Comparison of ENCODE assay signal across 21 cellular contexts in the genomic region with DNA sequence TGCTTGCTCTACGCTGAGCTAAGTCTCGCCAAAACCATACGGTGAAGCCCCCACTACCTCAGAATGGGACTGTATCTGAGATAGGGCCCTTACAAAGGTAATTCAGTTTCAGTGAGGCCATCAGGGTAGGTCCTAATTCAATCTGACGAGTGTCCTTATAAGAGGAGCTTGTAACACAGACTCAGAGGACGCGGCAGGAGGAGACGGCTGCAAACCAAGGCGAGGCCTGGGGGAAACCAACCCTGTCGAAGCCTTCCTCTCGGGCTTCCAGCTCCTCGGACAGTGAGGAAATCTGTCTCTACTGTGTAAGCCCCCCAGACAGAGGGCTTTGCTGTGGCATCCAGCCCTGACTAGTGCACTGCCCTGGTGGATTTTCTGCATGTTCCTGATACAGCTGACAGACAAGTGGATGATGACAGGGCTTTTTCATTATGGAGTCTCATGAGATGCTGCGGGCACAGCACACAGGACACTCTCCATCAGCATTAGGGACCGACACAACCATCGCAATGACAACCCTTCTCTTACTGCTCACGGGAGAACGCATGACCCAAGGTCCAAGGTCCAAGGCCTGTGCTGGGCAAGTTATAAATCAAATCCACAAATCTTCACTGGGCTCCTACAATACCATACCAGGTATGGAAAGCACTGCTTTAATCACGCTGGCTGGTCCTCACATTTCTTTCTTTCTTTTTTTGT. TPM values are rescaled to one million over a fixed set of nuclear protein-coding genes. Genes with fewer than 3 reads are reported as not detected.
DNase-seq lines count a peak whose midpoint lies in the region; ATAC-seq, FAIRE-seq and TF ChIP-seq lines count a peak whose summit lies in the region.
"Had no signal": no experiment of that assay in that cellular context is flagged by ENCODE, and none has a peak within 500 bp of the region (broad histone marks: within the 10 kb centered on the region; RNA-seq: fewer than 3 reads in every experiment).

No MANE protein-coding gene starts in this region.

- intact Hi-C loops in HepG2 (cut with micrococcal nuclease; ENCODE audit: unreplicated experiment), result no loop called here
- intact Hi-C loops in spleen (cut with DNase I; ENCODE audit: low total_unique reads), result no loop called here
- intact Hi-C loops in naive thymus-derived CD4-positive, alpha-beta T cell (cut with micrococcal nuclease), result no loop called here

- H3K9ac ChIP-seq in HepG2 (ENCODE audit: insufficient read depth, low read depth, low read length), result no peak overlapping the region

- TF ChIP-seq POLR2A in HepG2 (IDR thresholded peaks at IDR 0.05; ENCODE audit: insufficient read depth in 1 of 2, low read depth in 2 of 2, low read length in 2 of 2), result no peak
- no peak for TF ChIP-seq POLR2A in spleen (IDR thresholded peaks at IDR 0.05)

- TF ChIP-seq CTCF in HepG2 (CRISPR knock-in tag; IDR thresholded peaks at IDR 0.05) (no peak), spleen (IDR thresholded peaks at IDR 0.05 in 8 of 11, conservative IDR thresholded peaks at IDR 0.05 in 3 of 11) (no peak)

- H3K4me3 Mint-ChIP-seq in activated T-cell treated with anti-CD3 and anti-CD28 coated beads, Interleukin-2, amount 50 U/mL, for 24 hours, result no peak overlapping the region
- no peak overlapping the region for H3K4me3 Mint-ChIP-seq in naive thymus-derived CD4-positive, alpha-beta T cell
- H3K4me3 Mint-ChIP-seq: CD8-positive, alpha-beta T cell; HFFc6 had no signal

- peaks cover 3% of the 10 kb centered on the region for H3K9me3 Mint-ChIP-seq in activated T-cell treated with anti-CD3 and anti-CD28 coated beads, Interleukin-2, amount 50 U/mL, for 24 hours
- peaks cover 0 to 13% (median 2%) of the 10 kb centered on the region in 11 donors for H3K9me3 Mint-ChIP-seq in naive thymus-derived CD4-positive, alpha-beta T cell
- H3K9me3 Mint-ChIP-seq: CD8-positive, alpha-beta T cell had no signal

- BruUV-seq in HepG2 (replicated peaks; lab: Mats Ljungman, UMichigan), result no TSS peak

- peaks cover 27% of the 10 kb centered on the region for H3K27me3 Mint-ChIP-seq in activated T-cell treated with anti-CD3 and anti-CD28 coated beads, Interleukin-2, amount 50 U/mL, for 24 hours
- H3K27me3 Mint-ChIP-seq in naive thymus-derived CD4-positive, alpha-beta T cell, result peaks cover 7 to 20% (median 9%) of the 10 kb centered on the region in 5 donors

- peaks cover 53% of the 10 kb centered on the region for H3K4me1 ChIP-seq in HepG2 (ENCODE audit: insufficient read depth, low read length)
- peaks cover 7 to 60% (median 33%) of the 10 kb centered on the region in 6 donors for H3K4me1 ChIP-seq in spleen
- H3K4me1 ChIP-seq in naive thymus-derived CD4-positive, alpha-beta T cell (ENCODE audit: control insufficient read depth in 2 of 2, insufficient read depth in 2 of 2, low read length in 2 of 2), result no peaks in the 10 kb centered on the region
- H3K4me1 ChIP-seq: BE2C had no signal

- no peaks in the 10 kb centered on the region for H4K20me1 ChIP-seq in HepG2 (ENCODE audit: insufficient read depth, low read length)

- POLR2A ChIA-PET in HepG2 (lab: Yijun Ruan, JAX), result no interaction called here
- POLR2A ChIA-PET in naive thymus-derived CD4-positive, alpha-beta T cell (lab: Charles Lee), result interaction anchor here (0.6 kb wide), 2 partner anchors 14 to 60 kb away, joined by 3 to 6 read pairs; no protein-coding TSS in a partner anchor

- H2AFZ ChIP-seq in HepG2 (ENCODE audit: low read length), result no peak overlapping the region
- H2AFZ ChIP-seq: PC-9 had no signal

- peak; percentile 23 for DNase-seq in activated CD8-positive, alpha-beta memory T cell treated with anti-CD3 and anti-CD28 coated beads, Interleukin-2, amount 50 U/mL, for 48 hours
- DNase-seq in activated CD8-positive, alpha-beta memory T cell treated with anti-CD3 and anti-CD28 coated beads, Interleukin-2, amount 50 U/mL, for 4 hours, result no peak
- DNase-seq in H7 (peak; percentile 10), HepG2 (ENCODE audit: low spot score) (peak; percentile 54), spleen (peak; percentile 58), HPDE6-E6E7 (ENCODE audit: extremely low spot score) (no peak)
- DNase-seq in activated T-cell treated with anti-CD3 and anti-CD28 coated beads, Interleukin-2, amount 50 U/mL, for 24 hours, result no peak
- DNase-seq in naive thymus-derived CD4-positive, alpha-beta T cell, result no peak
- DNase-seq: 8988T, BE2C, DND-41, GOT3, HFFc6, KG1, NCI-H1436, NCI-H2029 treated with DMSO at 0.1 percent for 48 hours, NCI-H2171 treated with DMSO at 0.1 percent for 48 hours, NCI-H748 treated with DMSO at 0.1 percent for 48 hours, PC-9 had no signal

- no peaks in the 10 kb centered on the region for H3K36me3 ChIP-seq in H7 (replicated peaks; ENCODE audit: control insufficient read depth, insufficient read depth, low read length)
- no peaks in the 10 kb centered on the region for H3K36me3 ChIP-seq in HepG2 (replicated peaks in 1 of 2; ENCODE audit: control insufficient read depth in 1 of 2, insufficient read depth in 2 of 2, low read length in 2 of 2)
- no peaks in the 10 kb centered on the region for H3K36me3 ChIP-seq in spleen
- H3K36me3 ChIP-seq in naive thymus-derived CD4-positive, alpha-beta T cell (ENCODE audit: control insufficient read depth in 2 of 3, insufficient read depth in 3 of 3, low read length in 3 of 3), result no peaks in the 10 kb centered on the region
- H3K36me3 ChIP-seq: BE2C had no signal

- H3K4me2 ChIP-seq in HepG2 (ENCODE audit: low read depth, low read length), result no peak overlapping the region; the same call in 1 of the 2 replicates
- H3K4me2 ChIP-seq: PC-9 had no signal

- no peaks in the 10 kb centered on the region for H3K79me2 ChIP-seq in HepG2 (ENCODE audit: insufficient read depth, low read length)

- 63% methylated on average over 17 of the region's 17 CpGs for WGBS in HepG2 (ENCODE audit: low lambda C conversion rate)
- WGBS in spleen, 5 donors, result 87 to 95% (median 92%) methylated on average over 16 to 17 of the region's 17 CpGs

- H3K27ac ChIP-seq in HepG2 (ENCODE audit: extremely low read length, insufficient read depth, low read length), result no peak overlapping the region
- H3K27ac ChIP-seq in spleen, result no peak overlapping the region
- H3K27ac ChIP-seq in naive thymus-derived CD4-positive, alpha-beta T cell (ENCODE audit: low read depth, low read length), result no peak overlapping the region
- H3K27ac ChIP-seq: PC-9 had no signal

- CTCF ChIA-PET in HepG2 (lab: Yijun Ruan, JAX; ENCODE audit: low intra/inter-chr PET ratio, low total read pairs), result no interaction called here
- CTCF ChIA-PET in naive thymus-derived CD4-positive, alpha-beta T cell (lab: Charles Lee), result interaction anchor here (0.8 kb wide), 1 partner anchor 351 kb away, joined by 5 read pairs; no protein-coding TSS in a partner anchor

- no peak for FAIRE-seq in HepG2 (lab: Jason Lieb, UNC)
- FAIRE-seq: G401.6 had no signal

- H3K9me3 ChIP-seq in HepG2 (ENCODE audit: low read length) (no peaks in the 10 kb centered on the region), spleen (peaks cover 0 to 8% (median 0%) of the 10 kb centered on the region in 8 donors)
- no peaks in the 10 kb centered on the region for H3K9me3 ChIP-seq in naive thymus-derived CD4-positive, alpha-beta T cell (ENCODE audit: control insufficient read depth in 2 of 3, low read length in 3 of 3)
- H3K9me3 ChIP-seq: BE2C had no signal

- H3K4me1 Mint-ChIP-seq in activated T-cell treated with anti-CD3 and anti-CD28 coated beads, Interleukin-2, amount 50 U/mL, for 24 hours (ENCODE audit: low read depth), result peaks cover 16% of the 10 kb centered on the region
- peaks cover 7 to 21% (median 18%) of the 10 kb centered on the region in 7 donors for H3K4me1 Mint-ChIP-seq in naive thymus-derived CD4-positive, alpha-beta T cell

- H3K27me3 ChIP-seq in H7 (ENCODE audit: control insufficient read depth, insufficient read depth, low read length), result no peaks in the 10 kb centered on the region
- no peaks in the 10 kb centered on the region; a peak in 1 of 5 replicates for H3K27me3 ChIP-seq in HepG2 (ENCODE audit: control insufficient read depth in 1 of 2, insufficient read depth in 2 of 2, low read length in 2 of 2)
- H3K27me3 ChIP-seq in spleen (replicated peaks in 1 of 7), result peaks cover 0 to 3% (median 0%) of the 10 kb centered on the region in 7 donors
- no peaks in the 10 kb centered on the region for H3K27me3 ChIP-seq in naive thymus-derived CD4-positive, alpha-beta T cell (ENCODE audit: control insufficient read depth in 2 of 2, insufficient read depth in 2 of 2, low read length in 2 of 2)
- H3K27me3 ChIP-seq: BE2C had no signal

- ATAC-seq in HepG2, result no peak
- ATAC-seq in naive thymus-derived CD4-positive, alpha-beta T cell, result no peak
- ATAC-seq: CD8-positive, alpha-beta T cell had no signal

- in situ Hi-C loops in HepG2 (cut with HindIII; ENCODE audit: extremely low pct_ligation_motif_present, low pct_unique_long_range_greater_than_20kb), result no loop called here

- H3K4me3 ChIP-seq in H7 (ENCODE audit: insufficient read depth, low read depth, low read length) (no peak overlapping the region), HepG2 (replicated peaks in 1 of 3; ENCODE audit: insufficient read depth in 1 of 3, low read depth in 2 of 3, low read length in 3 of 3) (no peak overlapping the region), spleen (no peak overlapping the region)
- H3K4me3 ChIP-seq in naive thymus-derived CD4-positive, alpha-beta T cell (ENCODE audit: low read length), result no peak overlapping the region
- H3K4me3 ChIP-seq: PC-9 had no signal

- no peak for TF ChIP-seq RAD21 in HepG2 (CRISPR knock-in tag; IDR thresholded peaks at IDR 0.05)

- TF ChIP-seq EP300 in HepG2 (IDR thresholded peaks at IDR 0.05; ENCODE audit: low read depth in 2 of 2, low read length in 2 of 2), result no peak
- TF ChIP-seq EP300 in HepG2 (CRISPR knock-in tag; IDR thresholded peaks at IDR 0.05; ENCODE audit: borderline replicate concordance), result no peak

- H3K36me3 Mint-ChIP-seq in activated T-cell treated with anti-CD3 and anti-CD28 coated beads, Interleukin-2, amount 50 U/mL, for 24 hours (ENCODE audit: low read depth), result no peaks in the 10 kb centered on the region
- peaks cover 0 to 10% (median 0%) of the 10 kb centered on the region in 5 donors for H3K36me3 Mint-ChIP-seq in naive thymus-derived CD4-positive, alpha-beta T cell
- H3K36me3 Mint-ChIP-seq: CD8-positive, alpha-beta T cell had no signal

- H3K27ac Mint-ChIP-seq in activated T-cell treated with anti-CD3 and anti-CD28 coated beads, Interleukin-2, amount 50 U/mL, for 24 hours, result no peak overlapping the region
- peak overlapping the region in 1 of 9 donors; percentile 3 for H3K27ac Mint-ChIP-seq in naive thymus-derived CD4-positive, alpha-beta T cell
- H3K27ac Mint-ChIP-seq: CD8-positive, alpha-beta T cell; HFFc6 had no signal

RNA-seq across cellular contexts. Expression of a gene that starts 48.2 kb away (rescaled TPM):
- 49.6 and 55.3 TPM in 2 replicates for total RNA-seq in H7 (2014; rRNA removed; shearing (Covaris generic))
- total RNA-seq in HepG2 (2016; rRNA removed; fragmentation: Illumina TruSeq; extraction: Trizol), result 208 and 243 TPM in 2 replicates
- 39.6 and 42.9 TPM in 2 replicates for total RNA-seq in HepG2 (2016; cell fraction: cytosol; rRNA removed; fragmentation: Illumina TruSeq; extraction: Trizol; ENCODE audit: low read depth)
- total RNA-seq in HepG2 (2016; cell fraction: insoluble cytoplasmic fraction; rRNA removed; fragmentation: Illumina TruSeq; extraction: Trizol), result 200 and 237 TPM in 2 replicates
- 91.8 and 97.7 TPM in 2 replicates for total RNA-seq in HepG2 (2016; cell fraction: membrane; rRNA removed; fragmentation: Illumina TruSeq; extraction: Trizol)
- total RNA-seq in HepG2 (2016; cell fraction: nucleus; rRNA removed; fragmentation: Illumina TruSeq; extraction: Trizol), result 235 and 275 TPM in 2 replicates
- polyA plus RNA-seq in HepG2 (2011; rRNA removed), result 135 and 203 TPM in 2 replicates
- 77.3 and 119 TPM in 2 replicates for polyA plus RNA-seq in HepG2 (2011; cell fraction: cytosol; rRNA removed)
- polyA plus RNA-seq in HepG2 (2011; cell fraction: nucleus; rRNA removed), result 28.6 and 39.3 TPM in 2 replicates
- polyA plus RNA-seq in HepG2 (2012), result 148 and 179 TPM in 2 replicates
- polyA plus RNA-seq in HepG2 (2016; cell fraction: cytosol; fragmentation: Illumina TruSeq; extraction: Trizol; ENCODE audit: low read depth), result 33.8 and 41.9 TPM in 2 replicates
- 176 and 181 TPM in 2 replicates for polyA plus RNA-seq in HepG2 (2016; cell fraction: insoluble cytoplasmic fraction; fragmentation: Illumina TruSeq; extraction: Trizol; ENCODE audit: low read depth)
- polyA plus RNA-seq in HepG2 (2016; cell fraction: membrane; fragmentation: Illumina TruSeq; extraction: Trizol; ENCODE audit: low read depth), result 64.9 and 66.7 TPM in 2 replicates
- polyA plus RNA-seq in HepG2 (2016; cell fraction: nucleus; fragmentation: Illumina TruSeq; extraction: Trizol; ENCODE audit: insufficient read depth, low read depth), result 275 and 279 TPM in 2 replicates
- polyA minus RNA-seq in HepG2 (2011; rRNA and poly(A)+ RNA removed; ENCODE audit: low replicate concordance), result 76.5 and 121 TPM in 2 replicates
- 135 and 140 TPM in 2 replicates for polyA minus RNA-seq in HepG2 (2011; cell fraction: cytosol; rRNA and poly(A)+ RNA removed)
- polyA minus RNA-seq in HepG2 (2011; cell fraction: nucleus; rRNA and poly(A)+ RNA removed), result 83.2 and 87.0 TPM in 2 replicates
- total RNA-seq in spleen, result 100 to 1,000 TPM in 4 of 7 donors, 10 to 100 TPM in 3; 70.7 to 132 (median 114) TPM
- 10 to 100 TPM; 15.8 to 21.8 (median 20.9) TPM for polyA plus RNA-seq in spleen
- 100 to 1,000 TPM in 3 of 5 experiments, 10 to 100 TPM in 2; 75.0 to 178 (median 127) TPM for total RNA-seq in naive thymus-derived CD4-positive, alpha-beta T cell
- polyA plus RNA-seq in naive thymus-derived CD4-positive, alpha-beta T cell, result 100 to 1,000 TPM; 151 to 204 TPM

Comparison
In these comparisons a context has a peak if more than half of its experiments do, and no peak if none do; other contexts are left out.
1. DNase-seq: peak in activated CD8-positive, alpha-beta memory T cell treated with anti-CD3 and anti-CD28 coated beads, Interleukin-2, amount 50 U/mL, for 48 hours (single experiment), H7 (single experiment), HepG2 (single experiment) and spleen (single experiment); none in activated CD8-positive, alpha-beta memory T cell treated with anti-CD3 and anti-CD28 coated beads, Interleukin-2, amount 50 U/mL, for 4 hours (single experiment), activated T-cell treated with anti-CD3 and anti-CD28 coated beads, Interleukin-2, amount 50 U/mL, for 24 hours (single experiment), HPDE6-E6E7 (single experiment) and naive thymus-derived CD4-positive, alpha-beta T cell (0 of 9).